Comparison of ENCODE assay signal across 24 cellular contexts in the genomic region with DNA sequence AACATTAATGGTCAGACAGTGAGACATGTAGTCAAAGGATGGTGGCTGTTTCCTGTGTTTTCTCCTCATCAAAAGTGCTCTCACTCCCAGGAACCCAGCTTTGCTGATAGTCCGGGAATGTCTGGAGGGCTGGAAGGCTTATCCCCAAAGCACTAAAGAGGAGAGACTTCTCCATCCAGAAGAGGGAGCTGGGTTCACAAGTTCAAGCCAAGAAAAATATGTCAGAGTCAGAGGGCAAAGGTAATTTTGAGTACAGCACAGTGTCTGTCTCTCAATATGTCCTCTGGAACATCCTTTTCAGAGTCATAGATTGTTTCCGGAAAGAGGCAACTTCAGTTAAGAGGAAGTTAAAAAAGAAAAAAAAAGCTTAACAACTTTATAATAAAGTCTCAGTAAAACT.
DNase-seq lines count a peak whose midpoint lies in the region; ATAC-seq and TF ChIP-seq lines count a peak whose summit lies in the region.
"Had no signal": no experiment of that assay in that cellular context is flagged by ENCODE, and none has a peak within 500 bp of the region (broad histone marks: within the 10 kb centered on the region; RNA-seq: fewer than 3 reads in every experiment).

No MANE protein-coding gene starts in this region.

- H3K27me3 Mint-ChIP-seq in Caco-2 (ENCODE audit: insufficient read depth, unreplicated experiment) = no peaks in the 10 kb centered on the region

- ATAC-seq in right lobe of liver (peak; percentile 69 to 81 (median 76)), GM21360 (IDR thresholded peaks at IDR 0.05; ENCODE audit: unreplicated experiment) (no peak), GM21723 (IDR thresholded peaks at IDR 0.05; ENCODE audit: unreplicated experiment) (no peak)
- ATAC-seq: psoas muscle had no signal

- no peaks in the 10 kb centered on the region for H3K9me3 Mint-ChIP-seq in Caco-2 (ENCODE audit: unreplicated experiment)

- CTCF ChIA-PET in Caco-2 (lab: Charles Lee) = interaction anchor here (0.6 to 1.4 kb wide), 4 partner anchors 43 to 728 kb away, joined by 3 read pairs; no protein-coding TSS in a partner anchor

- H3K4me3 ChIP-seq in Caco-2 (ENCODE audit: low read depth, low read length) (no peak overlapping the region), fibroblast of villous mesenchyme (ENCODE audit: low read depth, low read length) (no peak overlapping the region), right lobe of liver (no peak overlapping the region), lower leg skin (ENCODE audit: low read depth, poor library complexity, severe bottlenecking) (no peak overlapping the region)
- H3K4me3 ChIP-seq: adrenal gland, hepatocyte, psoas muscle had no signal

- H3K4me1 ChIP-seq in Caco-2 (peaks cover 27% of the 10 kb centered on the region), right lobe of liver (peaks cover 0 to 22% (median 0%) of the 10 kb centered on the region in 4 donors)
- H3K4me1 ChIP-seq: adrenal gland, psoas muscle had no signal

- BruUV-seq in Caco-2 (replicated peaks; lab: Mats Ljungman, UMichigan) = no TSS peak

- intact Hi-C loops in Caco-2 (cut with micrococcal nuclease; ENCODE audit: unreplicated experiment) = loop anchor here (1.0 to 2.0 kb wide), 3 partner anchors 58 to 286 kb away; no protein-coding TSS in a partner anchor
- intact Hi-C loops in right lobe of liver (cut with DNase I) = no loop called here
- intact Hi-C loops in lower leg skin (cut with DNase I; ENCODE audit: low total_unique reads) = no loop called here

- H3K4me1 Mint-ChIP-seq in Caco-2 (ENCODE audit: low read depth, unreplicated experiment) = peaks cover 13% of the 10 kb centered on the region

- H3K9me3 ChIP-seq in Caco-2 = no peaks in the 10 kb centered on the region
- H3K9me3 ChIP-seq in right lobe of liver = no peaks in the 10 kb centered on the region
- H3K9me3 ChIP-seq: adrenal gland, psoas muscle had no signal

- H3K4me3 Mint-ChIP-seq in Caco-2 (ENCODE audit: unreplicated experiment) = no peak overlapping the region

- TF ChIP-seq CTCF in Caco-2 (IDR thresholded peaks at IDR 0.05; ENCODE audit: insufficient read depth in 1 of 2, low read depth in 1 of 2, low read length in 1 of 2, severe bottlenecking in 1 of 2, unreplicated experiment in 1 of 2) = peak in 1 of 2 experiments; percentile 59
- no peak for TF ChIP-seq CTCF in fibroblast of villous mesenchyme (IDR thresholded peaks at IDR 0.05; ENCODE audit: insufficient read depth, low read depth, low read length)
- TF ChIP-seq CTCF in right lobe of liver (IDR thresholded peaks at IDR 0.05) = peak in 2 of 4 donors; percentile 9 to 37
- no peak for TF ChIP-seq CTCF in lower leg skin (IDR thresholded peaks at IDR 0.05)

- no peaks in the 10 kb centered on the region for H3K27me3 ChIP-seq in Caco-2 (replicated peaks; ENCODE audit: control insufficient read depth, insufficient read depth, low read length)
- H3K27me3 ChIP-seq in right lobe of liver = no peaks in the 10 kb centered on the region
- H3K27me3 ChIP-seq: adrenal gland, hepatocyte had no signal

- POLR2A ChIA-PET in Caco-2 (lab: Charles Lee) = no interaction called here

- no peaks in the 10 kb centered on the region for H3K36me3 ChIP-seq in Caco-2 (ENCODE audit: control insufficient read depth, insufficient read depth, low read length)
- H3K36me3 ChIP-seq in right lobe of liver = no peaks in the 10 kb centered on the region
- H3K36me3 ChIP-seq: adrenal gland had no signal

- H3K36me3 Mint-ChIP-seq in Caco-2 (ENCODE audit: insufficient read depth, unreplicated experiment) = peaks cover 6% of the 10 kb centered on the region

- DNase-seq in Caco-2 (peak; percentile 64 to 68), NCI-H69 (lab: John Stamatoyannopoulos, UW) (peak; percentile 17), fibroblast of villous mesenchyme (ENCODE audit: low read depth) (peak; percentile 14), right lobe of liver (no peak), lower leg skin (ENCODE audit: low spot score in 2 of 2) (no peak), C1 segment of cervical spinal cord (lab: John Stamatoyannopoulos, UW) (no peak)
- DNase-seq: ACHN; activated CD4-positive, alpha-beta T cell treated with anti-CD3 and anti-CD28 coated beads, Interleukin-2, amount 50 U/mL, for 1 hour; activated CD8-positive, alpha-beta memory T cell treated with anti-CD3 and anti-CD28 coated beads, Interleukin-2, amount 50 U/mL, for 48 hours; activated effector memory CD4-positive, alpha-beta T cell treated with anti-CD3 and anti-CD28 coated beads, Interleukin-2, amount 50 U/mL, for 16 hours; central memory CD4-positive, alpha-beta T cell; DMS 273 treated with DMSO at 0.1 percent for 48 hours; effector CD4-positive, alpha-beta T cell; GF-D8; midbrain; NCI-H1092; NCI-H2081; NCI-H446 treated with DMSO at 0.1 percent for 48 hours; psoas muscle had no signal

- 38% methylated on average over 2 of the region's 2 CpGs for WGBS in right lobe of liver (ENCODE audit: insufficient coverage, low coverage, low lambda C conversion rate, missing lambda C conversion rate)
- WGBS in lower leg skin, 2 donors = 61 to 69% methylated on average over 2 of the region's 2 CpGs

- TF ChIP-seq POLR2A in right lobe of liver (IDR thresholded peaks at IDR 0.05) = no peak
- TF ChIP-seq POLR2A in lower leg skin (IDR thresholded peaks at IDR 0.05) = no peak

- H3K27ac Mint-ChIP-seq in Caco-2 (ENCODE audit: unreplicated experiment) = peak overlapping the region; percentile 40

- H3K27ac ChIP-seq in right lobe of liver = no peak overlapping the region
- H3K27ac ChIP-seq: hepatocyte, KMS-11, psoas muscle had no signal

Comparison
In these comparisons a context has a peak if more than half of its experiments do, and no peak if none do; other contexts are left out.
1. DNase-seq: peak in Caco-2 (2 of 2), NCI-H69 (single experiment) and fibroblast of villous mesenchyme (single experiment); none in right lobe of liver (0 of 3), lower leg skin (0 of 2) and C1 segment of cervical spinal cord (0 of 14).
2. ATAC-seq: peak in right lobe of liver (4 of 4); none in GM21360 (single experiment) and GM21723 (single experiment).